ENCODE assay signal across 8 cellular contexts in genomic region chr5:160021818-160022446, GRCh38. TPM values are rescaled to one million over a fixed set of nuclear protein-coding genes. Genes with fewer than 3 reads are reported as not detected.
DNase-seq lines count a peak whose midpoint lies in the region; ATAC-seq, FAIRE-seq and TF ChIP-seq lines count a peak whose summit lies in the region.

No MANE protein-coding gene starts in this region.

- intact Hi-C loops in K562 (cut with micrococcal nuclease): loop anchor here (1.0 to 5.0 kb wide), 4 partner anchors 177 to 369 kb away; no protein-coding TSS in a partner anchor

- H3K4me1 ChIP-seq in K562 (replicated peaks in 1 of 2; ENCODE audit: control insufficient read depth in 2 of 2, insufficient read depth in 2 of 2, low read length in 2 of 2): no peaks in the 10 kb centered on the region

- H3K4me2 ChIP-seq in K562 (ENCODE audit: insufficient read depth, low read length): no peak overlapping the region

- no peak overlapping the region for H3K4me3 ChIP-seq in K562

- no peak overlapping the region for H2AFZ ChIP-seq in K562 (ENCODE audit: low read depth, low read length)

- peak; percentile 64 for DNase-seq in ACHN
- DNase-seq in NCI-H1436 (lab: John Stamatoyannopoulos, UW): peak; percentile 72
- DNase-seq in SW480 (ENCODE audit: low spot score): peak; percentile 76
- DNase-seq in K562 (ENCODE audit: extremely low read depth in 1 of 4, low spot score in 3 of 4): peak; percentile 58 to 75 (median 62)
- DNase-seq in iPS-NIHi11 (ENCODE audit: low spot score): peak; percentile 69
- DNase-seq in stimulated activated CD4-positive, alpha-beta T cell treated with anti-CD3 and anti-CD28 coated beads, Interleukin-1b, Interleukin-23, amount 100 ng/mL, for 1 hour (ENCODE audit: low read depth in 2 of 2): peak; percentile 16 to 20

- TF ChIP-seq EP300 in K562 (IDR thresholded peaks at IDR 0.05; ENCODE audit: low read length): no peak

- WGBS in K562 (ENCODE audit: insufficient coverage, low coverage, missing lambda C conversion rate): 9% methylated on average over 3 of the region's 3 CpGs

- TF ChIP-seq RAD21 in K562 (CRISPR knock-in tag; conservative IDR thresholded peaks at IDR 0.05 in 1 of 2, IDR thresholded peaks at IDR 0.05 in 1 of 2): peak; percentile 78 to 83

- FAIRE-seq in K562 (lab: Jason Lieb, UNC): peak; percentile 54

- H3K79me2 ChIP-seq in K562 (ENCODE audit: control insufficient read depth, insufficient read depth, low read length): no peaks in the 10 kb centered on the region

- in situ Hi-C loops in ACHN (cut with HindIII; ENCODE audit: low pct_ligation_motif_present, low pct_unique_long_range_greater_than_20kb, low sequenced_read_pairs) (no loop called here), K562 (cut with MboI) (loop anchor here (10.0 kb wide), 1 partner anchor 323 kb away; no protein-coding TSS in a partner anchor)

- TF ChIP-seq CTCF in K562 (IDR thresholded peaks at IDR 0.05 in 2 of 3, conservative IDR thresholded peaks at IDR 0.05 in 1 of 3; ENCODE audit: insufficient read depth in 2 of 3, low read depth in 1 of 3, low read length in 3 of 3): peak; percentile 72 to 85 (median 76)

- CTCF ChIA-PET in K562 (lab: Yijun Ruan, JAX; ENCODE audit: low intra/inter-chr PET ratio): interaction anchor here (0.9 to 2.5 kb wide), 5 partner anchors 177 to 369 kb away, joined by 3 to 17 read pairs (median 6); no protein-coding TSS in a partner anchor

- POLR2A ChIA-PET in K562 (lab: Yijun Ruan, JAX): interaction anchor here (0.6 to 3.2 kb wide), 9 partner anchors 10 to 401 kb away, joined by 3 to 23 read pairs (median 3); partner anchors contain the start of gene TTC1

- TF ChIP-seq POLR2A in K562 (conservative IDR thresholded peaks at IDR 0.05): no peak

- no peak overlapping the region; a peak in 1 of 4 replicates for H3K9ac ChIP-seq in K562 (ENCODE audit: insufficient read depth in 1 of 2, low read depth in 2 of 2, low read length in 2 of 2)

- H3K27me3 ChIP-seq in K562 (ENCODE audit: control insufficient read depth in 2 of 2, insufficient read depth in 2 of 2, low read length in 2 of 2): no peaks in the 10 kb centered on the region

- H3K36me3 ChIP-seq in K562 (ENCODE audit: control insufficient read depth, insufficient read depth, low read length): peaks cover 35% of the 10 kb centered on the region

- H4K20me1 ChIP-seq in K562 (replicated peaks; ENCODE audit: control insufficient read depth, insufficient read depth, low read length): no peaks in the 10 kb centered on the region

- H3K27ac ChIP-seq in K562 (ENCODE audit: extremely low read depth, low read depth, low read length): no peak overlapping the region

- no TSS peak for BruUV-seq in K562 (replicated peaks; lab: Mats Ljungman, UMichigan)

- no peaks in the 10 kb centered on the region for H3K9me3 ChIP-seq in K562 (replicated peaks; ENCODE audit: control insufficient read depth, insufficient read depth, low read depth, low read length)

- ATAC-seq in GM18499 (IDR thresholded peaks at IDR 0.05; ENCODE audit: insufficient read depth, unreplicated experiment): peak; percentile 91
- ATAC-seq in HG02885 (IDR thresholded peaks at IDR 0.05; ENCODE audit: poor library complexity, unreplicated experiment): peak; percentile 92
- peak; percentile 94 for ATAC-seq in K562

- H3K9me1 ChIP-seq in K562 (ENCODE audit: control insufficient read depth, insufficient read depth, low read length): no peaks in the 10 kb centered on the region

TF ChIP-seq in K562, 482 proteins besides CTCF, POLR2A, EP300 and RAD21 (continues in another document):
- TF ChIP-seq ZSCAN29 (IDR thresholded peaks at IDR 0.05) (no peak), DDX20 (tag; IDR thresholded peaks at IDR 0.05; ENCODE audit: low read depth) (no peak), PBX2 (CRISPR knock-in tag; IDR thresholded peaks at IDR 0.05; ENCODE audit: low read depth) (no peak), PBX2 (tag; conservative IDR thresholded peaks at IDR 0.05; ENCODE audit: low read depth) (peak; percentile 84), ZNF224 (CRISPR knock-in tag; IDR thresholded peaks at IDR 0.05) (no peak), ZKSCAN3 (CRISPR knock-in tag; IDR thresholded peaks at IDR 0.05) (no peak), DEAF1 (CRISPR knock-in tag; IDR thresholded peaks at IDR 0.05) (peak; percentile 76), ZNF175 (CRISPR knock-in tag; IDR thresholded peaks at IDR 0.05; ENCODE audit: low read depth) (no peak), CCNT2 (IDR thresholded peaks at IDR 0.05; ENCODE audit: borderline replicate concordance, extremely low read depth, insufficient read length, low read depth, low read length) (no peak), HDAC8 (tag; IDR thresholded peaks at IDR 0.05) (no peak), ZNF707 (CRISPR knock-in tag; conservative IDR thresholded peaks at IDR 0.05) (no peak), ZC3H11A (IDR thresholded peaks at IDR 0.05; ENCODE audit: low read depth, low read length) (no peak), ZEB2 (IDR thresholded peaks at IDR 0.05) (no peak), MEIS2 (IDR thresholded peaks at IDR 0.05; ENCODE audit: partially characterized antibody) (peak; percentile 88), ZBTB12 (CRISPR knock-in tag; IDR thresholded peaks at IDR 0.05) (no peak), HEY1 (CRISPR knock-in tag; IDR thresholded peaks at IDR 0.05; ENCODE audit: borderline replicate concordance) (0 out of 2 replicates have a peak, but pooled peaks have one; percentile 30), SMC3 (conservative IDR thresholded peaks at IDR 0.05; ENCODE audit: insufficient read depth, low read depth, low read length) (peak; percentile 62)

RNA-seq across cellular contexts. Expression of gene TTC1, which starts 13.0 kb away (rescaled TPM):
- total RNA-seq in K562 (2011; cell fraction: chromatin; rRNA removed; ENCODE audit: low replicate concordance): 13.2 and 19.2 TPM in 2 replicates
- 6.5 and 9.9 TPM in 2 replicates for total RNA-seq in K562 (2011; cell fraction: nucleolus; rRNA removed)
- total RNA-seq in K562 (2011; cell fraction: nucleoplasm; rRNA removed): 12.8 and 15.0 TPM in 2 replicates
- 60.5 and 66.3 TPM in 2 replicates for total RNA-seq in K562 (2014; rRNA removed)
- 83.0 and 97.2 TPM in 2 replicates for total RNA-seq in K562 (2014; rRNA removed; fragmentation: Illumina TruSeq; extraction: Trizol)
- 78.8 and 87.7 TPM in 2 replicates for total RNA-seq in K562 (2015; rRNA removed; fragmentation: Illumina TruSeq; extraction: Trizol)
- 52.6 and 55.0 TPM in 2 replicates for total RNA-seq in K562 (2021)
- 35.3 and 51.9 TPM in 2 replicates for polyA plus RNA-seq in K562 (2011; rRNA removed)
- 27.0 and 34.0 TPM in 2 replicates for polyA plus RNA-seq in K562 (2011; cell fraction: cytosol; rRNA removed)
- polyA plus RNA-seq in K562 (2011; cell fraction: nucleus; rRNA removed): 9.7 and 12.5 TPM in 2 replicates
- 66.6 and 72.0 TPM in 2 replicates for polyA plus RNA-seq in K562 (2012)
- 109 and 130 TPM in 2 replicates for polyA plus RNA-seq in K562 (2014; fragmentation: Illumina TruSeq; extraction: Trizol)
- 100 to 1,000 TPM; 121 to 173 TPM for polyA plus RNA-seq in K562 (2014; fragmentation: Nextera tagmentation; extraction: Ambion mirVana)
- polyA plus RNA-seq in K562 (2014; rRNA removed): 83.3 and 98.4 TPM in 2 replicates
- polyA minus RNA-seq in K562 (2011; rRNA and poly(A)+ RNA removed): 47.9 and 51.0 TPM in 2 replicates
- polyA minus RNA-seq in K562 (2011; cell fraction: cytosol; rRNA and poly(A)+ RNA removed): 15.5 and 16.9 TPM in 2 replicates
- 5.8 and 10.2 TPM in 2 replicates for polyA minus RNA-seq in K562 (2011; cell fraction: nucleus; rRNA and poly(A)+ RNA removed)

Comparison
In these comparisons a context has a peak if more than half of its experiments do, and no peak if none do; other contexts are left out.
1. DNase-seq: peak in every context shown above with its lines; median percentile 76 in SW480; 72 in NCI-H1436; 69 in iPS-NIHi11; 64 in ACHN; 62 in K562; 18 in stimulated activated CD4-positive, alpha-beta T cell treated with anti-CD3 and anti-CD28 coated beads, Interleukin-1b, Interleukin-23, amount 100 ng/mL, for 1 hour.